ENCODE assay signal across 1 cellular context in the genomic region with DNA sequence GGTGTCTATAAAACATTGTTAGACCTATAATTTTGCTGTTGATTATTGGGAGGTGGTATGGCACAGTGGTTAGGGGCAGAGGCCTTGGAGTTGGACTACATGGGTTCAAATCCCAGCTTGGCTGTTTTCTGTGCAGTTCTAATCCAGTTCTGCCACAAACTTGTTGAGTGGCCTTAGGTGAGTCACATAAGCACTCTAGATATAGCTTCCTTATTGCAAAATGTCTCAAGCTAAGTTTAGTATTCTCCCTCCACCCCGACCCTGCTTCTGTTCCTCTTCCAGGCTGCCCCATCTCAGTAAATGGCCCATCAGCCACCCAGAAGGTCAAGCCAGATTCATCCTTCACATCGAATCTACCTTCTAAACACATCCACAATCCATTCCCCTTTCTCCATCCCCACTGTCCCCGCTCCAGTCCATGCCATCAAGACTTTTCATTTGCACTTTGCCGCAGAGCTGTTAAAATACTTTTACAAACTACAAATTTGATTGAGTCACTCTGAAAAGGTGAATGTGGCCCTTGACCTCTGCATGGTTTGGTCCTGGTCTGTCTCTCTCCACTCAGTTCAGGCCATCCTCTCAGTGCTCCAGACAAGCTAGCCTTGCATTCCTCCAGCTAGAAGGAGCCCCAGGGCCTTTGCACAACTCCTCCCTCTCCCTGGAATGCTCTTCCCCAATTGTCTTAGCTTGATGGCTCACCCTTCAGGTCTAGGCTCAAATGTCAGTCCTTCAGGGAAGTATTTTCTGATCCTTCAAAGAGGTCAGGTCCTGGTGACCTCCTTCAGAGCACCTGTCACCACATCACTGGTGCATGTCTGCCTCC.
TF ChIP-seq lines count a peak whose summit lies in the region.

No MANE protein-coding gene starts in this region.

TF ChIP-seq in GM12878, 131 proteins besides CTCF, POLR2A, EP300 and RAD21 (continued from another document):
- TF ChIP-seq, protein P1, sequence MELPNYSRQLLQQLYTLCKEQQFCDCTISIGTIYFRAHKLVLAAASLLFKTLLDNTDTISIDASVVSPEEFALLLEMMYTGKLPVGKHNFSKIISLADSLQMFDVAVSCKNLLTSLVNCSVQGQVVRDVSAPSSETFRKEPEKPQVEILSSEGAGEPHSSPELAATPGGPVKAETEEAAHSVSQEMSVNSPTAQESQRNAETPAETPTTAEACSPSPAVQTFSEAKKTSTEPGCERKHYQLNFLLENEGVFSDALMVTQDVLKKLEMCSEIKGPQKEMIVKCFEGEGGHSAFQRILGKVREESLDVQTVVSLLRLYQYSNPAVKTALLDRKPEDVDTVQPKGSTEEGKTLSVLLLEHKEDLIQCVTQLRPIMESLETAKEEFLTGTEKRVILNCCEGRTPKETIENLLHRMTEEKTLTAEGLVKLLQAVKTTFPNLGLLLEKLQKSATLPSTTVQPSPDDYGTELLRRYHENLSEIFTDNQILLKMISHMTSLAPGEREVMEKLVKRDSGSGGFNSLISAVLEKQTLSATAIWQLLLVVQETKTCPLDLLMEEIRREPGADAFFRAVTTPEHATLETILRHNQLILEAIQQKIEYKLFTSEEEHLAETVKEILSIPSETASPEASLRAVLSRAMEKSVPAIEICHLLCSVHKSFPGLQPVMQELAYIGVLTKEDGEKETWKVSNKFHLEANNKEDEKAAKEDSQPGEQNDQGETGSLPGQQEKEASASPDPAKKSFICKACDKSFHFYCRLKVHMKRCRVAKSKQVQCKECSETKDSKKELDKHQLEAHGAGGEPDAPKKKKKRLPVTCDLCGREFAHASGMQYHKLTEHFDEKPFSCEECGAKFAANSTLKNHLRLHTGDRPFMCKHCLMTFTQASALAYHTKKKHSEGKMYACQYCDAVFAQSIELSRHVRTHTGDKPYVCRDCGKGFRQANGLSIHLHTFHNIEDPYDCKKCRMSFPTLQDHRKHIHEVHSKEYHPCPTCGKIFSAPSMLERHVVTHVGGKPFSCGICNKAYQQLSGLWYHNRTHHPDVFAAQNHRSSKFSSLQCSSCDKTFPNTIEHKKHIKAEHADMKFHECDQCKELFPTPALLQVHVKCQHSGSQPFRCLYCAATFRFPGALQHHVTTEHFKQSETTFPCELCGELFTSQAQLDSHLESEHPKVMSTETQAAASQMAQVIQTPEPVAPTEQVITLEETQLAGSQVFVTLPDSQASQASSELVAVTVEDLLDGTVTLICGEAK (IDR thresholded peaks at IDR 0.05; ENCODE audit: borderline replicate concordance) = no peak
- TF ChIP-seq WRNIP1 (IDR thresholded peaks at IDR 0.05; ENCODE audit: borderline replicate concordance, low read depth, low read length) (no peak), ZBED1 (IDR thresholded peaks at IDR 0.05; ENCODE audit: borderline replicate concordance) (no peak), SPI1 (IDR thresholded peaks at IDR 0.05; ENCODE audit: borderline replicate concordance, insufficient read depth, low read depth, low read length) (no peak)
